24 cellular contexts compared by ENCODE assay signal in genomic region chr13:69101841-69102240, GRCh38.
"Had no signal": no experiment of that assay in that cellular context is flagged by ENCODE, and none has a peak within 500 bp of the region (broad histone marks: within the 10 kb centered on the region; RNA-seq: fewer than 3 reads in every experiment).

No MANE protein-coding gene starts in this region.

- DNase-seq: colonic mucosa; cortex of kidney; dermis blood vessel endothelial cell; dorsolateral prefrontal cortex; effector CD4-positive, alpha-beta T cell; effector CD8-positive, alpha-beta T cell; effector memory CD4-positive, alpha-beta T cell; effector memory CD8-positive, alpha-beta T cell; endodermal cell; erythroblast; esophagus squamous epithelium; foreskin fibroblast; foreskin keratinocyte; foreskin melanocyte; gastrocnemius medialis; glutamatergic neuron; head of caudate nucleus; heart left ventricle; heart right ventricle had no signal

- H3K4me3 ChIP-seq: colonic mucosa, coronary artery, dorsolateral prefrontal cortex, esophagus muscularis mucosa, esophagus squamous epithelium, gastrocnemius medialis, gastroesophageal sphincter, heart left ventricle, heart right ventricle had no signal

- H3K36me3 ChIP-seq: colonic mucosa, esophagus muscularis mucosa, esophagus squamous epithelium, gastrocnemius medialis, gastroesophageal sphincter, heart left ventricle, heart right ventricle had no signal

- H3K9me3 ChIP-seq: colonic mucosa, gastrocnemius medialis had no signal

- ATAC-seq: effector memory CD8-positive, alpha-beta T cell; esophagus mucosa; foreskin keratinocyte; gastrocnemius medialis; gastroesophageal sphincter; heart left ventricle; heart right ventricle had no signal

- H3K27ac ChIP-seq: colonic mucosa, coronary artery, dorsolateral prefrontal cortex, epithelial cell of prostate, esophagus muscularis mucosa, esophagus squamous epithelium, foreskin keratinocyte, gastrocnemius medialis, gastroesophageal sphincter, heart left ventricle, heart right ventricle had no signal

- H3K4me1 ChIP-seq: colonic mucosa, esophagus muscularis mucosa, esophagus squamous epithelium, foreskin keratinocyte, gastrocnemius medialis, gastroesophageal sphincter, heart left ventricle, heart right ventricle had no signal

- H3K27me3 ChIP-seq: colonic mucosa, dorsolateral prefrontal cortex, esophagus muscularis mucosa, esophagus squamous epithelium, foreskin keratinocyte, gastrocnemius medialis, gastroesophageal sphincter, heart left ventricle, heart right ventricle had no signal
